Comparison of ENCODE assay signal across 15 cellular contexts in genomic region chr1:55588300-55588699, GRCh38.
"Had no signal": no experiment of that assay in that cellular context is flagged by ENCODE, and none has a peak within 500 bp of the region (broad histone marks: within the 10 kb centered on the region; RNA-seq: fewer than 3 reads in every experiment).

No MANE protein-coding gene starts in this region.

- H3K36me3 ChIP-seq: neutrophil had no signal

- H3K27me3 ChIP-seq: neutrophil had no signal

- H3K4me3 ChIP-seq: lung had no signal

- H3K27ac ChIP-seq: neutrophil had no signal

- DNase-seq: activated CD4-positive, alpha-beta T cell treated with anti-CD3 and anti-CD28 coated beads for 48 hours; activated CD8-positive, alpha-beta T cell treated with anti-CD3 and anti-CD28 coated beads, Interleukin-2, amount 10 ng/mL, durations not matched to agents 7 days and 5 days; activated naive CD4-positive, alpha-beta T cell treated with Interleukin-2 at 50 U/mL for 16 hours; activated naive CD8-positive, alpha-beta T cell treated with anti-CD3 and anti-CD28 coated beads, Interleukin-2, amount 10 ng/mL, durations not matched to agents 7 days and 5 days; activated T-cell treated with anti-CD3 and anti-CD28 coated beads, Interleukin-2, amount 50 U/mL, for 24 hours; cerebellar nuclear complex; effector CD8-positive, alpha-beta T cell; foreskin fibroblast; posterior cingulate gyrus; retina; SK-N-SH had no signal

- H3K9ac ChIP-seq: SK-N-SH had no signal

- H3K9me3 ChIP-seq: neutrophil, SK-N-SH had no signal

- ATAC-seq: activated CD8-positive, alpha-beta T cell treated with anti-CD3 and anti-CD28 coated beads, Interleukin-2, amount 10 ng/mL, durations not matched to agents 7 days and 5 days; natural killer cell treated with Interleukin-12 subunit alpha and Interleukin-12 subunit beta and Interleukin-15 and Interleukin-18, amount 100 ng/mL, for 72 hours; WTC11 had no signal

- H3K4me2 ChIP-seq: SK-N-SH had no signal
